1 cellular context compared by ENCODE assay signal in genomic region chr5:93296338-93296737, GRCh38.
TF ChIP-seq lines count a peak whose summit lies in the region.

No MANE protein-coding gene starts in this region.

TF ChIP-seq in IMR-90, 13 proteins besides CTCF, POLR2A, EP300 and RAD21:
- TF ChIP-seq MXI1 (IDR thresholded peaks at IDR 0.05; ENCODE audit: borderline replicate concordance, low read depth, low read length) = no peak
- no peak for TF ChIP-seq FOS (IDR thresholded peaks at IDR 0.05; ENCODE audit: low read depth, low read length)
- no peak for TF ChIP-seq CHD1 (IDR thresholded peaks at IDR 0.05; ENCODE audit: low read depth, low read length)
- no peak for TF ChIP-seq SMC3 (IDR thresholded peaks at IDR 0.05; ENCODE audit: low read depth, low read length)
- TF ChIP-seq BHLHE40 (IDR thresholded peaks at IDR 0.05; ENCODE audit: low read depth, low read length) = no peak
- no peak for TF ChIP-seq NFE2L2 (IDR thresholded peaks at IDR 0.05; ENCODE audit: low read depth, low read length)
- no peak for TF ChIP-seq USF2 (IDR thresholded peaks at IDR 0.05; ENCODE audit: low read depth, low read length)
- no peak for TF ChIP-seq MAZ (IDR thresholded peaks at IDR 0.05; ENCODE audit: borderline replicate concordance, low read depth, low read length)
- no peak for TF ChIP-seq RCOR1 (IDR thresholded peaks at IDR 0.05; ENCODE audit: insufficient replicate concordance, low read length)
- TF ChIP-seq ELK1 (IDR thresholded peaks at IDR 0.05; ENCODE audit: borderline replicate concordance, low read depth, low read length) = no peak
